In genomic region chr1:64685942-64686341, GRCh38 we compare ENCODE assay signal across 11 cellular contexts. TPM values are rescaled to one million over a fixed set of nuclear protein-coding genes. Genes with fewer than 3 reads are reported as not detected.
A peak's percentile ranks its signal among the peaks of the same experiment; 100 is the strongest.
DNase-seq lines count a peak whose midpoint lies in the region; ATAC-seq and TF ChIP-seq lines count a peak whose summit lies in the region.
"Had no signal": no experiment of that assay in that cellular context is flagged by ENCODE, and none has a peak within 500 bp of the region (broad histone marks: within the 10 kb centered on the region; RNA-seq: fewer than 3 reads in every experiment).

No MANE protein-coding gene starts in this region.

- TF ChIP-seq POLR2A in adrenal gland (IDR thresholded peaks at IDR 0.05) (no peak), spleen (IDR thresholded peaks at IDR 0.05) (no peak)

- TF ChIP-seq CTCF in adrenal gland (IDR thresholded peaks at IDR 0.05) = no peak
- no peak for TF ChIP-seq CTCF in spleen (IDR thresholded peaks at IDR 0.05 in 8 of 11, conservative IDR thresholded peaks at IDR 0.05 in 3 of 11)

- intact Hi-C loops in adrenal gland (cut with DNase I) = loop anchor here (5.0 to 10.0 kb wide), 2 partner anchors 136 to 139 kb away; no protein-coding TSS in a partner anchor
- intact Hi-C loops in left colon (cut with DNase I, micrococcal nuclease) = loop anchor here in 1 of 2 donors (5.0 kb wide), 1 partner anchor 136 kb away; no protein-coding TSS in a partner anchor
- intact Hi-C loops in spleen (cut with DNase I; ENCODE audit: low total_unique reads) = loop anchor here (5.0 to 10.0 kb wide), 2 partner anchors 136 to 999 kb away; no protein-coding TSS in a partner anchor

- H3K36me3 ChIP-seq in adrenal gland (replicated peaks in 1 of 2) (peaks cover 0 to 19% of the 10 kb centered on the region in 2 donors), spleen (peaks cover 0 to 18% (median 0%) of the 10 kb centered on the region in 6 donors)

- no peak overlapping the region for H3K4me3 ChIP-seq in adrenal gland
- no peak overlapping the region for H3K4me3 ChIP-seq in spleen
- H3K4me3 ChIP-seq: BLaER1 treated with 17β-estradiol and CSF1 and Interleukin-3, amounts not matched to agents 10 nM and 100 nM had no signal

- H3K4me1 ChIP-seq in adrenal gland (replicated peaks in 1 of 2) (peaks cover 0 to 14% of the 10 kb centered on the region in 2 donors), spleen (peaks cover 0 to 29% (median 16%) of the 10 kb centered on the region in 6 donors)

- DNase-seq in CD1c-positive myeloid dendritic cell (ENCODE audit: extremely low spot score) (peak; percentile 6), adrenal gland (peak in 4 of 7 donors; percentile 30 to 77 (median 56)), left colon (no peak), spleen (no peak), DMS79 treated with DMSO at 0.1 percent for 48 hours (lab: John Stamatoyannopoulos, UW) (no peak)
- DNase-seq: COR-L47, GOT3, H7, IMR-90 had no signal

- no peaks in the 10 kb centered on the region for H3K9me3 ChIP-seq in adrenal gland (replicated peaks in 1 of 3)
- H3K9me3 ChIP-seq in spleen = no peaks in the 10 kb centered on the region
- H3K9me3 ChIP-seq: BLaER1 treated with 17β-estradiol and CSF1 and Interleukin-3, amounts not matched to agents 10 nM and 100 nM had no signal

- WGBS in adrenal gland, 4 donors = 49 to 66% (median 58%) methylated on average over 5 of the region's 5 CpGs
- 63 to 82% (median 72%) methylated on average over 5 of the region's 5 CpGs for WGBS in spleen, 5 donors

- H3K27me3 ChIP-seq in adrenal gland = no peaks in the 10 kb centered on the region
- H3K27me3 ChIP-seq in spleen (replicated peaks in 1 of 7) = no peaks in the 10 kb centered on the region
- H3K27me3 ChIP-seq: BLaER1 treated with 17β-estradiol and CSF1 and Interleukin-3, amounts not matched to agents 10 nM and 100 nM had no signal

- H3K27ac ChIP-seq in adrenal gland = peak overlapping the region in 2 of 5 donors; percentile 18 to 50
- peak overlapping the region in 6 of 8 donors; percentile 20 to 52 (median 40) for H3K27ac ChIP-seq in spleen
- H3K27ac ChIP-seq: BLaER1 treated with 17β-estradiol and CSF1 and Interleukin-3, amounts not matched to agents 10 nM and 100 nM had no signal

- peak; percentile 58 for ATAC-seq in left colon
- ATAC-seq in GM19023 (IDR thresholded peaks at IDR 0.05; ENCODE audit: unreplicated experiment) = no peak

RNA-seq across cellular contexts. Expression of gene RAVER2, which starts 58.9 kb away (rescaled TPM):
- total RNA-seq in adrenal gland = 10 to 100 TPM in 7 of 8 donors, 1 to 10 TPM in 1; 8.8 to 19.0 (median 13.8) TPM
- polyA plus RNA-seq in adrenal gland = 10 to 100 TPM in 2 of 3 donors, 1 to 10 TPM in 1; 7.1 to 18.2 (median 12.4) TPM
- total RNA-seq in left colon = 10 to 100 TPM; 47.3 to 58.0 TPM
- total RNA-seq in spleen = 10 to 100 TPM in 2 of 7 donors, 1 to 10 TPM in 5; 6.7 to 14.1 (median 9.1) TPM
- 1 to 10 TPM; 1.8 to 5.4 (median 2.0) TPM for polyA plus RNA-seq in spleen

Comparison
In these comparisons a context has a peak if more than half of its experiments do, and no peak if none do; other contexts are left out.
1. DNase-seq: peak in CD1c-positive myeloid dendritic cell (single experiment) and adrenal gland (4 of 7); none in left colon (0 of 2), spleen (single experiment) and DMS79 treated with DMSO at 0.1 percent for 48 hours (single experiment).